ENCODE assay signal across 9 cellular contexts in genomic region chr22:24421428-24421931, GRCh38. TPM values are rescaled to one million over a fixed set of nuclear protein-coding genes. Genes with fewer than 3 reads are reported as not detected.
DNase-seq lines count a peak whose midpoint lies in the region; ATAC-seq and TF ChIP-seq lines count a peak whose summit lies in the region.
"Had no signal": no experiment of that assay in that cellular context is flagged by ENCODE, and none has a peak within 500 bp of the region (broad histone marks: within the 10 kb centered on the region; RNA-seq: fewer than 3 reads in every experiment).

No MANE protein-coding gene starts in this region.

- no peak for ATAC-seq in HG02678 (IDR thresholded peaks at IDR 0.05; ENCODE audit: unreplicated experiment)

- no peak overlapping the region for H3K4me3 ChIP-seq in astrocyte of the cerebellum (ENCODE audit: low read depth, low read length)
- H3K4me3 ChIP-seq: lung had no signal

- TF ChIP-seq CTCF in astrocyte of the cerebellum (IDR thresholded peaks at IDR 0.05; ENCODE audit: low read depth, low read length, missing control alignments) = peak; percentile 18
- TF ChIP-seq CTCF in neural crest cell (conservative IDR thresholded peaks at IDR 0.05) = peak; percentile 48

- in situ Hi-C loops in astrocyte of the cerebellum (cut with HindIII; ENCODE audit: low sequenced_read_pairs) = no loop called here

- H3K36me3 Mint-ChIP-seq in neural crest cell (ENCODE audit: low read depth) = no peaks in the 10 kb centered on the region

- H3K4me1 Mint-ChIP-seq in neural crest cell = peaks cover 5% of the 10 kb centered on the region

- H3K27me3 Mint-ChIP-seq in neural crest cell (ENCODE audit: low read depth) = peaks cover 39% of the 10 kb centered on the region

- H3K9me3 Mint-ChIP-seq in neural crest cell = no peaks in the 10 kb centered on the region

- DNase-seq in NCI-H748 (lab: John Stamatoyannopoulos, UW; ENCODE audit: unreplicated experiment) (peak; percentile 31), NCI-H748 treated with DMSO at 0.1 percent for 48 hours (lab: John Stamatoyannopoulos, UW) (no peak), NCI-H82 (lab: John Stamatoyannopoulos, UW) (peak; percentile 65), astrocyte of the cerebellum (ENCODE audit: low read depth) (no peak), neural crest cell (ENCODE audit: low read depth, low spot score) (no peak), GF-D8 (lab: John Stamatoyannopoulos, UW) (no peak), dedifferentiated amniotic fluid mesenchymal stem cell (ENCODE audit: extremely low spot score) (no peak)

- H3K27ac Mint-ChIP-seq in neural crest cell (ENCODE audit: unreplicated experiment) = no peak overlapping the region

- peak overlapping the region; percentile 76 for H3K4me3 Mint-ChIP-seq in neural crest cell

RNA-seq across cellular contexts. Expression of gene ADORA2A, which starts 5.9 kb away (rescaled TPM):
- 2.1 and 2.8 TPM in 2 replicates for total RNA-seq in neural crest cell

Comparison
In these comparisons a context has a peak if more than half of its experiments do, and no peak if none do; other contexts are left out.
1. DNase-seq: peak in NCI-H748 (single experiment) and NCI-H82 (single experiment); none in NCI-H748 treated with DMSO at 0.1 percent for 48 hours (single experiment), astrocyte of the cerebellum (single experiment), neural crest cell (single experiment), GF-D8 (single experiment) and dedifferentiated amniotic fluid mesenchymal stem cell (single experiment).